Comparison of ENCODE assay signal across 8 cellular contexts in the genomic region with DNA sequence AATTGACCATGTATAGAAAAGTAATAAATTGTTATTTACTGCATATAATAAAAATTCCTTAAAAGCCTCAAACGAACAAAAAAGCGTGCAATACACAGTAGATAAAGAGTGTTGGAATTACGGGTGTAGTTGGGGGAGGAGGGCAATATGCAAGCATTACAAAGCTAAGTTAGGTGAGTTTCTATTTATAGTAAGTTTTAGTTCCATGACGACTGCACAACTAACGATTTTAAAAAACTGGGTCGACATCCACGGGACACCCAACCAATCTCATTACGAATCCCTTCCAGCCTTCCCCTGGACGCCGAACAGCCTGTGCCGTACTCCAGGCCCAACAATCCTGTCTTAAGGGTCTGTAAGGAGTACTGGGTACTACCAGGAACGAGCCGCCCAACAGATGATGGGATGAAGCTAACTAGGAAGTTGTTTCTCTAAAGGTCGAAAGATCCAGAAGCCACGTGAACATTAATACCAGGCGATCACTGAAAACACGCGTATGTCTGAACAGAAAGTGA. TPM values are rescaled to one million over a fixed set of nuclear protein-coding genes. Genes with fewer than 3 reads are reported as not detected.
DNase-seq lines count a peak whose midpoint lies in the region; ATAC-seq and TF ChIP-seq lines count a peak whose summit lies in the region.

No MANE protein-coding gene starts in this region.

- H3K9me2 ChIP-seq in Karpas-422 (replicated peaks; ENCODE audit: insufficient read depth, low read length): no peaks in the 10 kb centered on the region

- H3K4me2 ChIP-seq in Karpas-422 (ENCODE audit: low read depth, low read length, poor library complexity, severe bottlenecking): peak overlapping the region; percentile 95

- H3K27me3 Mint-ChIP-seq in activated T-cell treated with anti-CD3 and anti-CD28 coated beads, Interleukin-2, amount 50 U/mL, for 4 hours (ENCODE audit: low read depth): no peaks in the 10 kb centered on the region
- no peaks in the 10 kb centered on the region for H3K27me3 Mint-ChIP-seq in MCF 10A (ENCODE audit: insufficient read depth, unreplicated experiment)

- no peaks in the 10 kb centered on the region for H3K9me3 Mint-ChIP-seq in activated T-cell treated with anti-CD3 and anti-CD28 coated beads, Interleukin-2, amount 50 U/mL, for 4 hours
- no peaks in the 10 kb centered on the region for H3K9me3 Mint-ChIP-seq in MCF 10A (ENCODE audit: unreplicated experiment)

- ATAC-seq in activated T-cell treated with anti-CD3 and anti-CD28 coated beads, Interleukin-2, amount 50 U/mL, for 4 hours: peak; percentile 3 to 4
- ATAC-seq in body of pancreas: no peak

- H3K27me3 ChIP-seq in Karpas-422 (ENCODE audit: low read length): no peaks in the 10 kb centered on the region
- no peaks in the 10 kb centered on the region for H3K27me3 ChIP-seq in body of pancreas

- H3K27ac ChIP-seq in Karpas-422 (ENCODE audit: low read length) (peak overlapping the region; percentile 2; the same call in 1 of the 2 replicates), mesodermal cell (ENCODE audit: low read depth, low read length, severe bottlenecking) (no peak overlapping the region), body of pancreas (no peak overlapping the region)

- POLR2A ChIA-PET in MCF 10A (lab: Yijun Ruan, JAX): interaction anchor here (0.7 to 2.9 kb wide), 9 partner anchors 19 to 872 kb away, joined by 3 to 14 read pairs (median 3); partner anchors contain the start of genes FAM162A, MIX23 and WDR5B

- no peak for TF ChIP-seq POLR2A in body of pancreas (IDR thresholded peaks at IDR 0.05)

- H3K79me2 ChIP-seq in Karpas-422 (ENCODE audit: low read length): peaks cover 48% of the 10 kb centered on the region

- intact Hi-C loops in MCF 10A (cut with micrococcal nuclease): loop anchor here (10.0 kb wide), 1 partner anchor 290 kb away; the partner anchor contains the start of genes EAF2 and IQCB1
- intact Hi-C loops in body of pancreas (cut with DNase I): no loop called here

- no peaks in the 10 kb centered on the region for H3K9me3 ChIP-seq in Karpas-422 (ENCODE audit: low read length)
- no peaks in the 10 kb centered on the region for H3K9me3 ChIP-seq in mesodermal cell (ENCODE audit: control insufficient read depth, low read length)
- no peaks in the 10 kb centered on the region for H3K9me3 ChIP-seq in body of pancreas

- H3K9ac ChIP-seq in Karpas-422 (ENCODE audit: low read length): peak overlapping the region; percentile 79

- no peaks in the 10 kb centered on the region for H4K20me1 ChIP-seq in Karpas-422 (ENCODE audit: insufficient read depth, low read depth, low read length)

- H3K27ac Mint-ChIP-seq in MCF 10A (ENCODE audit: low read depth, unreplicated experiment): peak overlapping the region; percentile 82

- no TSS peak for BruUV-seq in MCF 10A (replicated peaks; lab: Mats Ljungman, UMichigan)

- H3K4me3 Mint-ChIP-seq in activated T-cell treated with anti-CD3 and anti-CD28 coated beads, Interleukin-2, amount 50 U/mL, for 4 hours: peak overlapping the region; percentile 84
- H3K4me3 Mint-ChIP-seq in MCF 10A (ENCODE audit: unreplicated experiment): peak overlapping the region; percentile 75

- 4 to 10% methylated on average over 7 of the region's 18 CpGs for WGBS in mesodermal cell (ENCODE audit: insufficient coverage in 2 of 2), 2 experiments
- 2% methylated on average over 17 to 18 of the region's 18 CpGs for WGBS in body of pancreas, 2 donors

- H3K4me3 ChIP-seq in Karpas-422 (ENCODE audit: low read length) (peak overlapping the region; percentile 75), mesodermal cell (ENCODE audit: extremely low read depth, insufficient read depth, low read length, poor library complexity, severe bottlenecking) (peak overlapping the region; percentile 70), body of pancreas (no peak overlapping the region)

- peaks cover 6% of the 10 kb centered on the region for H3K4me1 Mint-ChIP-seq in activated T-cell treated with anti-CD3 and anti-CD28 coated beads, Interleukin-2, amount 50 U/mL, for 4 hours (ENCODE audit: low read depth)
- H3K4me1 Mint-ChIP-seq in MCF 10A (ENCODE audit: insufficient read depth, unreplicated experiment): peaks cover 16% of the 10 kb centered on the region

- TF ChIP-seq CTCF in MCF 10A (IDR thresholded peaks at IDR 0.05; ENCODE audit: unreplicated experiment) (no peak), body of pancreas (IDR thresholded peaks at IDR 0.05) (no peak)

- H3K36me3 ChIP-seq in Karpas-422 (ENCODE audit: insufficient read depth, low read length) (peaks cover 14% of the 10 kb centered on the region; the same call in 1 of the 2 replicates), mesodermal cell (ENCODE audit: control insufficient read depth, insufficient read depth, low read length) (peaks cover 27% of the 10 kb centered on the region), body of pancreas (replicated peaks in 1 of 2; ENCODE audit: insufficient read depth in 1 of 2, low read depth in 2 of 2) (no peaks in the 10 kb centered on the region)

- peaks cover 16% of the 10 kb centered on the region for H3K4me1 ChIP-seq in Karpas-422 (ENCODE audit: low read length)
- H3K4me1 ChIP-seq in mesodermal cell (ENCODE audit: control insufficient read depth, insufficient read depth, low read length, poor library complexity, severe bottlenecking): peaks cover 3% of the 10 kb centered on the region
- peaks cover 5% of the 10 kb centered on the region for H3K4me1 ChIP-seq in body of pancreas

- H3K36me3 Mint-ChIP-seq in activated T-cell treated with anti-CD3 and anti-CD28 coated beads, Interleukin-2, amount 50 U/mL, for 4 hours (ENCODE audit: insufficient read depth): no peaks in the 10 kb centered on the region
- H3K36me3 Mint-ChIP-seq in MCF 10A (ENCODE audit: insufficient read depth, unreplicated experiment): peaks cover 5% of the 10 kb centered on the region

- DNase-seq in activated T-cell treated with anti-CD3 and anti-CD28 coated beads, Interleukin-2, amount 50 U/mL, for 4 hours: no peak
- no peak for DNase-seq in activated T-cell treated with anti-CD3 and anti-CD28 coated beads for 4 hours
- peak; percentile 64 for DNase-seq in Karpas-422
- DNase-seq in MCF 10A (ENCODE audit: unreplicated experiment): no peak
- no peak for DNase-seq in body of pancreas
- no peak for DNase-seq in cortex of kidney (lab: John Stamatoyannopoulos, UW)
- DNase-seq in cerebellum (ENCODE audit: low spot score): no peak

- CTCF ChIA-PET in MCF 10A (lab: Yijun Ruan, JAX): interaction anchor here (0.6 to 3.5 kb wide), 7 partner anchors 13 to 1494 kb away, joined by 3 to 27 read pairs (median 3); no protein-coding TSS in a partner anchor

- H2AFZ ChIP-seq in Karpas-422 (ENCODE audit: low read length): no peak overlapping the region

RNA-seq across cellular contexts. Expression of gene POLQ, which starts 0.7 kb away (rescaled TPM):
- total RNA-seq in activated T-cell treated with anti-CD3 and anti-CD28 coated beads, Interleukin-2, amount 50 U/mL, for 4 hours: 1 to 10 TPM; 2.9 to 4.4 (median 3.8) TPM
- total RNA-seq in Karpas-422 (2014; rRNA removed; shearing (Covaris generic); ENCODE audit: low replicate concordance): 9.5 and 10.0 TPM in 2 replicates
- total RNA-seq in MCF 10A (2022): 4.1 and 5.8 TPM in 2 replicates
- polyA plus RNA-seq in mesodermal cell (2013, experiment 1 of 2): 5.8 TPM
- polyA plus RNA-seq in mesodermal cell (2013, experiment 2 of 2): 5.6 TPM
- under 1 TPM; under 0.01 to 0.66 TPM for total RNA-seq in body of pancreas
- 5.5 TPM for total RNA-seq in cerebellum

RNA-seq across cellular contexts. Expression of gene ARGFX, which starts 22.6 kb away (rescaled TPM):
- not detected for total RNA-seq in activated T-cell treated with anti-CD3 and anti-CD28 coated beads, Interleukin-2, amount 50 U/mL, for 4 hours
- total RNA-seq in Karpas-422 (2014; rRNA removed; shearing (Covaris generic); ENCODE audit: low replicate concordance): not detected in 2 replicates
- not detected in 2 replicates for total RNA-seq in MCF 10A (2022)
- not detected for polyA plus RNA-seq in mesodermal cell (2013, experiment 1 of 2)
- polyA plus RNA-seq in mesodermal cell (2013, experiment 2 of 2): not detected
- total RNA-seq in body of pancreas: not detected
- total RNA-seq in cerebellum: not detected

RNA-seq across cellular contexts. Expression of gene FBXO40, which starts 48.1 kb away (rescaled TPM):
- not detected for total RNA-seq in activated T-cell treated with anti-CD3 and anti-CD28 coated beads, Interleukin-2, amount 50 U/mL, for 4 hours
- not detected in 2 replicates for total RNA-seq in Karpas-422 (2014; rRNA removed; shearing (Covaris generic); ENCODE audit: low replicate concordance)
- total RNA-seq in MCF 10A (2022) (not detected in 2 replicates), body of pancreas (not detected), cerebellum (not detected)
- not detected for polyA plus RNA-seq in mesodermal cell (2013, experiment 1 of 2)
- not detected for polyA plus RNA-seq in mesodermal cell (2013, experiment 2 of 2)

Comparison
In these comparisons a context has a peak if more than half of its experiments do, and no peak if none do; other contexts are left out.
1. H3K4me3 ChIP-seq: peak in Karpas-422 (single experiment) and mesodermal cell (single experiment); none in body of pancreas (0 of 2).